1 cellular context compared by ENCODE assay signal in genomic region chr20:57481281-57481711, GRCh38.
TF ChIP-seq lines count a peak whose summit lies in the region.

No MANE protein-coding gene starts in this region.

TF ChIP-seq in GM12878, 131 proteins besides CTCF, POLR2A, EP300 and RAD21 (continued from another document and continues in another):
- TF ChIP-seq E2F8 (IDR thresholded peaks at IDR 0.05; ENCODE audit: low read depth, partially characterized antibody) (no peak), HDAC2 (IDR thresholded peaks at IDR 0.05) (no peak), SMAD5 (IDR thresholded peaks at IDR 0.05; ENCODE audit: low read depth) (peak; percentile 61; the same call in 1 of the 2 replicates), TBL1XR1 (IDR thresholded peaks at IDR 0.05; ENCODE audit: low read depth, low read length) (no peak), ATF7 (IDR thresholded peaks at IDR 0.05; ENCODE audit: low read depth) (no peak), NRF1 (conservative IDR thresholded peaks at IDR 0.05; ENCODE audit: low read depth, low read length) (no peak), HSF1 (IDR thresholded peaks at IDR 0.05; ENCODE audit: low read depth, low read length) (no peak), SREBF1 (IDR thresholded peaks at IDR 0.05; ENCODE audit: low read length) (no peak), IRF3 (IDR thresholded peaks at IDR 0.05) (no peak), RELA (IDR thresholded peaks at IDR 0.05; ENCODE audit: borderline replicate concordance, partially characterized antibody) (no peak), NR2C2 (IDR thresholded peaks at IDR 0.05; ENCODE audit: borderline replicate concordance, control insufficient read depth, insufficient read length, low read depth) (no peak), CHD4 (IDR thresholded peaks at IDR 0.05) (no peak), DPF2 (IDR thresholded peaks at IDR 0.05) (no peak), TCF12 (IDR thresholded peaks at IDR 0.05; ENCODE audit: low read depth, low read length) (no peak), HCFC1 (IDR thresholded peaks at IDR 0.05; ENCODE audit: low read length) (no peak), CREM (IDR thresholded peaks at IDR 0.05; ENCODE audit: low read depth) (no peak), MTA2 (IDR thresholded peaks at IDR 0.05; ENCODE audit: low read depth) (no peak), NBN (IDR thresholded peaks at IDR 0.05) (no peak), RCOR1 (conservative IDR thresholded peaks at IDR 0.05; ENCODE audit: low read depth, low read length) (no peak), BCL3 (IDR thresholded peaks at IDR 0.05; ENCODE audit: borderline replicate concordance, insufficient read depth, low read depth, low read length, poor library complexity, severe bottlenecking) (no peak), BRCA1 (IDR thresholded peaks at IDR 0.05; ENCODE audit: low read depth, low read length) (no peak), SP1 (IDR thresholded peaks at IDR 0.05; ENCODE audit: low read depth, low read length) (no peak), ZNF384 (IDR thresholded peaks at IDR 0.05; ENCODE audit: borderline replicate concordance, low read depth, low read length) (no peak), STAT1 (conservative IDR thresholded peaks at IDR 0.05) (no peak), SKIL (IDR thresholded peaks at IDR 0.05; ENCODE audit: low read depth, poor library complexity, severe bottlenecking) (no peak), ZNF274 (IDR thresholded peaks at IDR 0.05; ENCODE audit: insufficient read depth, insufficient read length) (no peak), ZZZ3 (IDR thresholded peaks at IDR 0.05; ENCODE audit: control insufficient read depth, insufficient read length, low read depth) (no peak), NFIC (IDR thresholded peaks at IDR 0.05; ENCODE audit: low read depth, low read length) (no peak), MEF2A (IDR thresholded peaks at IDR 0.05; ENCODE audit: insufficient read depth, low read depth, low read length) (no peak), FOXK2 (IDR thresholded peaks at IDR 0.05) (no peak), BCL11A (IDR thresholded peaks at IDR 0.05; ENCODE audit: low read depth, low read length) (no peak), SUPT20H (IDR thresholded peaks at IDR 0.05; ENCODE audit: borderline replicate concordance, control insufficient read depth, low read depth, low read length) (no peak), SMC3 (IDR thresholded peaks at IDR 0.05; ENCODE audit: borderline replicate concordance, low read length) (no peak), GATAD2B (conservative IDR thresholded peaks at IDR 0.05; ENCODE audit: low read depth) (0 out of 2 replicates have a peak, but pooled peaks have one; percentile 31), MLLT1 (IDR thresholded peaks at IDR 0.05) (no peak), KLF5 (IDR thresholded peaks at IDR 0.05; ENCODE audit: partially characterized antibody) (no peak), ZNF622 (IDR thresholded peaks at IDR 0.05) (no peak), POLR2AphosphoS5 (IDR thresholded peaks at IDR 0.05; ENCODE audit: low read length) (peak; percentile 71), MEF2B (IDR thresholded peaks at IDR 0.05; ENCODE audit: partially characterized antibody, poor library complexity, severe bottlenecking) (peak; percentile 21), WRNIP1 (IDR thresholded peaks at IDR 0.05; ENCODE audit: borderline replicate concordance, low read depth, low read length) (no peak), ZNF687 (IDR thresholded peaks at IDR 0.05) (no peak), BMI1 (IDR thresholded peaks at IDR 0.05; ENCODE audit: borderline replicate concordance) (no peak), ATF2 (IDR thresholded peaks at IDR 0.05; ENCODE audit: low read length) (no peak), SIN3A (IDR thresholded peaks at IDR 0.05; ENCODE audit: low read depth, low read length) (no peak), MYC (IDR thresholded peaks at IDR 0.05; ENCODE audit: insufficient read depth, insufficient read length, insufficient replicate concordance, low read length, severe bottlenecking) (no peak), ZBTB4 (CRISPR knock-in tag; IDR thresholded peaks at IDR 0.05) (0 out of 2 replicates have a peak, but pooled peaks have one; percentile 45)
